In genomic region chr18:681985-682384, GRCh38 we compare ENCODE assay signal across 15 cellular contexts. TPM values are rescaled to one million over a fixed set of nuclear protein-coding genes. Genes with fewer than 3 reads are reported as not detected.
DNase-seq lines count a peak whose midpoint lies in the region; ATAC-seq, FAIRE-seq and TF ChIP-seq lines count a peak whose summit lies in the region.
"Had no signal": no experiment of that assay in that cellular context is flagged by ENCODE, and none has a peak within 500 bp of the region (broad histone marks: within the 10 kb centered on the region; RNA-seq: fewer than 3 reads in every experiment).

No MANE protein-coding gene starts in this region.

- CTCF ChIA-PET in GM12878 (lab: Yijun Ruan, JAX), result interaction anchor here (1.2 kb wide), 1 partner anchor 149 kb away, joined by 3 read pairs; no protein-coding TSS in a partner anchor

- TF ChIP-seq CTCF in GM12878 (IDR thresholded peaks at IDR 0.05 in 2 of 3, conservative IDR thresholded peaks at IDR 0.05 in 1 of 3; ENCODE audit: control insufficient read depth in 2 of 3, extremely low read depth in 1 of 3, insufficient read depth in 1 of 3, low read depth in 3 of 3, low read length in 3 of 3), result no peak

- H2AFZ ChIP-seq in GM12878 (ENCODE audit: control insufficient read depth, low read depth, low read length), result no peak overlapping the region
- H2AFZ ChIP-seq: neural progenitor cell had no signal

- peaks cover 23% of the 10 kb centered on the region for H3K4me1 Mint-ChIP-seq in activated CD4-positive, alpha-beta T cell treated with anti-CD3 and anti-CD28 coated beads, Interleukin-2, amount 10 ng/mL, durations not matched to agents 24 days and 14 days
- peaks cover 40% of the 10 kb centered on the region for H3K4me1 Mint-ChIP-seq in stimulated activated effector memory CD8-positive, alpha-beta T cell treated with anti-CD3 and anti-CD28 coated beads, Interleukin-12 subunit alpha, Interleukin-12 subunit beta, amount 100 ng/mL, for 72 hours

- H4K20me1 ChIP-seq in GM12878 (ENCODE audit: control insufficient read depth, insufficient read depth), result no peaks in the 10 kb centered on the region

- DNase-seq in activated naive CD4-positive, alpha-beta T cell treated with Interleukin-2 at 50 U/mL for 16 hours, result peak; percentile 28
- DNase-seq in activated naive CD4-positive, alpha-beta T cell (lab: John Stamatoyannopoulos, UW), result no peak
- peak; percentile 92 for DNase-seq in activated CD4-positive, alpha-beta T cell treated with anti-CD3 and anti-CD28 coated beads, Interleukin-2, amount 10 ng/mL, durations not matched to agents 24 days and 14 days
- DNase-seq in GM12878 (ENCODE audit: low read depth, low spot score) (no peak), kidney glomerular epithelial cell (lab: John Stamatoyannopoulos, UW) (no peak)
- DNase-seq in stimulated activated effector memory CD8-positive, alpha-beta T cell treated with anti-CD3 and anti-CD28 coated beads, Interleukin-12 subunit alpha, Interleukin-12 subunit beta, amount 100 ng/mL, for 72 hours (ENCODE audit: low spot score in 2 of 2), result peak; percentile 14 to 71
- DNase-seq: activated CD4-positive, CD25-positive, alpha-beta regulatory T cell; anterior cingulate cortex; cortex of kidney; DMS153; KBM-7; NCI-H187 treated with DMSO at 0.1 percent for 48 hours had no signal

- TF ChIP-seq POLR2A in GM12878 (IDR thresholded peaks at IDR 0.05; ENCODE audit: low read depth, low read length), result no peak

- SMC1A ChIA-PET in GM12878 (lab: Charles Lee; ENCODE audit: uncharacterized antibody, unreplicated experiment), result interaction anchor here (0.8 kb wide), 1 partner anchor 9 kb away, joined by 4 read pairs; no protein-coding TSS in a partner anchor

- no peak for TF ChIP-seq RAD21 in GM12878 (IDR thresholded peaks at IDR 0.05; ENCODE audit: insufficient read depth, low read depth, low read length)

- peaks cover 0 to 2% of the 10 kb centered on the region in 2 experiments; a peak in 2 of 4 replicates for H3K36me3 ChIP-seq in GM12878 (ENCODE audit: control insufficient read depth in 2 of 2, insufficient read depth in 2 of 2, low read length in 1 of 2)
- H3K36me3 ChIP-seq: neural progenitor cell had no signal

- no peaks in the 10 kb centered on the region for H3K79me2 ChIP-seq in GM12878 (ENCODE audit: control insufficient read depth, insufficient read depth, low read length)

- intact Hi-C loops in activated CD4-positive, alpha-beta T cell treated with anti-CD3 and anti-CD28 coated beads, Interleukin-2, amount 10 ng/mL, durations not matched to agents 24 days and 14 days (cut with micrococcal nuclease), result loop anchor here (2.0 kb wide), 2 partner anchors 23 to 29 kb away; no protein-coding TSS in a partner anchor
- intact Hi-C loops in GM12878 (cut with micrococcal nuclease; ENCODE audit: unreplicated experiment), result no loop called here

- H3K4me3 ChIP-seq in GM12878, result no peak overlapping the region
- H3K4me3 ChIP-seq: neural progenitor cell had no signal

- no peak for TF ChIP-seq EP300 in GM12878 (IDR thresholded peaks at IDR 0.05; ENCODE audit: borderline replicate concordance in 1 of 2, control insufficient read depth in 1 of 2, low read depth in 2 of 2, low read length in 2 of 2)

- peak overlapping the region; percentile 88 for H3K27ac Mint-ChIP-seq in activated CD4-positive, alpha-beta T cell treated with anti-CD3 and anti-CD28 coated beads, Interleukin-2, amount 10 ng/mL, durations not matched to agents 24 days and 14 days
- peak overlapping the region; percentile 93 for H3K27ac Mint-ChIP-seq in stimulated activated effector memory CD8-positive, alpha-beta T cell treated with anti-CD3 and anti-CD28 coated beads, Interleukin-12 subunit alpha, Interleukin-12 subunit beta, amount 100 ng/mL, for 72 hours

- POLR2A ChIA-PET in GM12878 (lab: Charles Lee), result no interaction called here

- H3K27me3 ChIP-seq in GM12878 (replicated peaks in 1 of 2; ENCODE audit: control insufficient read depth in 2 of 2, insufficient read depth in 2 of 2, low read length in 1 of 2), result no peaks in the 10 kb centered on the region

- peak overlapping the region; percentile 55 for H3K4me3 Mint-ChIP-seq in activated CD4-positive, alpha-beta T cell treated with anti-CD3 and anti-CD28 coated beads, Interleukin-2, amount 10 ng/mL, durations not matched to agents 24 days and 14 days
- H3K4me3 Mint-ChIP-seq in stimulated activated effector memory CD8-positive, alpha-beta T cell treated with anti-CD3 and anti-CD28 coated beads, Interleukin-12 subunit alpha, Interleukin-12 subunit beta, amount 100 ng/mL, for 72 hours, result peak overlapping the region; percentile 25
- H3K4me3 Mint-ChIP-seq: neural progenitor cell had no signal

- RAD21 ChIA-PET in GM12878 (lab: Charles Lee; ENCODE audit: unreplicated experiment), result no interaction called here

- no peaks in the 10 kb centered on the region for H3K9me3 ChIP-seq in GM12878 (replicated peaks; ENCODE audit: control insufficient read depth, insufficient read depth, low read length)

- peaks cover 69% of the 10 kb centered on the region for H3K36me3 Mint-ChIP-seq in activated CD4-positive, alpha-beta T cell treated with anti-CD3 and anti-CD28 coated beads, Interleukin-2, amount 10 ng/mL, durations not matched to agents 24 days and 14 days (ENCODE audit: low read depth)
- H3K36me3 Mint-ChIP-seq in stimulated activated effector memory CD8-positive, alpha-beta T cell treated with anti-CD3 and anti-CD28 coated beads, Interleukin-12 subunit alpha, Interleukin-12 subunit beta, amount 100 ng/mL, for 72 hours, result peaks cover 99% of the 10 kb centered on the region

- ATAC-seq in GM12878 (peak; percentile 70), HG02642 (IDR thresholded peaks at IDR 0.05; ENCODE audit: poor library complexity, unreplicated experiment) (no peak), GM19463 (IDR thresholded peaks at IDR 0.05; ENCODE audit: unreplicated experiment) (no peak)
- ATAC-seq in stimulated activated effector memory CD8-positive, alpha-beta T cell treated with anti-CD3 and anti-CD28 coated beads, Interleukin-12 subunit alpha, Interleukin-12 subunit beta, amount 100 ng/mL, for 72 hours, result peak; percentile 98

- no peaks in the 10 kb centered on the region for H3K27me3 Mint-ChIP-seq in activated CD4-positive, alpha-beta T cell treated with anti-CD3 and anti-CD28 coated beads, Interleukin-2, amount 10 ng/mL, durations not matched to agents 24 days and 14 days

- in situ Hi-C loops in GM12878 (cut with MboI), result no loop called here

- WGBS in GM12878 (ENCODE audit: insufficient coverage, insufficient replicate concordance, low lambda C conversion rate, missing lambda C conversion rate), result 43% methylated on average over 5 of the region's 5 CpGs

- no peak overlapping the region for H3K27ac ChIP-seq in GM12878 (ENCODE audit: control insufficient read depth, insufficient read depth)
- H3K27ac ChIP-seq: neural progenitor cell had no signal

- H3K4me1 ChIP-seq in GM12878 (ENCODE audit: control insufficient read depth, insufficient read depth, low read length), result no peaks in the 10 kb centered on the region

- BruUV-seq in GM12878 (replicated peaks; lab: Mats Ljungman, UMichigan), result no TSS peak

- H3K4me2 ChIP-seq in GM12878 (ENCODE audit: control insufficient read depth, insufficient read depth), result no peak overlapping the region
- H3K4me2 ChIP-seq: neural progenitor cell had no signal

- no peak for FAIRE-seq in GM12878 (lab: Jason Lieb, UNC)

- no peak overlapping the region for H3K9ac ChIP-seq in GM12878 (ENCODE audit: control insufficient read depth, insufficient read depth, low read length)
- H3K9ac ChIP-seq: neural progenitor cell had no signal

- no peaks in the 10 kb centered on the region for H3K9me3 Mint-ChIP-seq in activated CD4-positive, alpha-beta T cell treated with anti-CD3 and anti-CD28 coated beads, Interleukin-2, amount 10 ng/mL, durations not matched to agents 24 days and 14 days
- no peaks in the 10 kb centered on the region for H3K9me3 Mint-ChIP-seq in stimulated activated effector memory CD8-positive, alpha-beta T cell treated with anti-CD3 and anti-CD28 coated beads, Interleukin-12 subunit alpha, Interleukin-12 subunit beta, amount 100 ng/mL, for 72 hours
- H3K9me3 Mint-ChIP-seq: neural progenitor cell had no signal

RNA-seq across cellular contexts. Expression of gene TYMS, which starts 24.5 kb away (rescaled TPM):
- total RNA-seq in activated CD4-positive, alpha-beta T cell treated with anti-CD3 and anti-CD28 coated beads, Interleukin-2, amount 10 ng/mL, durations not matched to agents 24 days and 14 days, result 269 and 276 TPM in 2 replicates
- total RNA-seq in GM12878 (2013; cell fraction: nucleolus; rRNA removed), result 16.5 and 22.8 TPM in 2 replicates
- total RNA-seq in GM12878 (2014; rRNA removed) (65.8 and 74.4 TPM in 2 replicates), GM12878 (2014; rRNA removed; fragmentation: Illumina TruSeq; extraction: Trizol) (34.8 and 38.6 TPM in 2 replicates), GM12878 (2021) (219 and 224 TPM in 2 replicates)
- 146 TPM for polyA plus RNA-seq in GM12878 (2011; ENCODE audit: low read depth)
- polyA plus RNA-seq in GM12878 (2011; rRNA removed) (221 and 263 TPM in 2 replicates), GM12878 (2014; fragmentation: Illumina TruSeq; extraction: Trizol) (250 and 297 TPM in 2 replicates), GM12878 (2014; fragmentation: Nextera tagmentation; extraction: Ambion mirVana) (100 to 1,000 TPM; 157 to 197 TPM), GM12878 (2014; rRNA removed) (200 and 218 TPM in 2 replicates), GM12878 (2016; fragmentation: Nextera tagmentation; extraction: Ambion mirVana) (100 to 1,000 TPM; 516 to 524 TPM)
- 355 and 416 TPM in 2 replicates for polyA plus RNA-seq in GM12878 (2011; cell fraction: cytosol; rRNA removed)
- polyA plus RNA-seq in GM12878 (2011; cell fraction: nucleus; rRNA removed), result 161 and 172 TPM in 2 replicates
- 162 and 194 TPM in 2 replicates for polyA plus RNA-seq in GM12878 (2012)
- polyA minus RNA-seq in GM12878 (2011; rRNA and poly(A)+ RNA removed), result 294 and 415 TPM in 2 replicates
- polyA minus RNA-seq in GM12878 (2011; cell fraction: cytosol; rRNA and poly(A)+ RNA removed), result 127 and 151 TPM in 2 replicates
- 39.3 and 69.0 TPM in 2 replicates for polyA minus RNA-seq in GM12878 (2011; cell fraction: nucleus; rRNA and poly(A)+ RNA removed)

RNA-seq across cellular contexts. Expression of gene ENOSF1, which starts 30.4 kb away (rescaled TPM):
- 85.2 and 91.8 TPM in 2 replicates for total RNA-seq in activated CD4-positive, alpha-beta T cell treated with anti-CD3 and anti-CD28 coated beads, Interleukin-2, amount 10 ng/mL, durations not matched to agents 24 days and 14 days
- total RNA-seq in GM12878 (2013; cell fraction: nucleolus; rRNA removed), result 0.86 and 0.88 TPM in 2 replicates
- total RNA-seq in GM12878 (2014; rRNA removed), result 26.3 and 28.9 TPM in 2 replicates
- total RNA-seq in GM12878 (2014; rRNA removed; fragmentation: Illumina TruSeq; extraction: Trizol), result 23.5 and 26.2 TPM in 2 replicates
- total RNA-seq in GM12878 (2021), result 40.0 and 43.3 TPM in 2 replicates
- polyA plus RNA-seq in GM12878 (2011; ENCODE audit: low read depth), result 21.1 TPM
- 27.6 and 30.7 TPM in 2 replicates for polyA plus RNA-seq in GM12878 (2011; rRNA removed)
- polyA plus RNA-seq in GM12878 (2011; cell fraction: cytosol; rRNA removed), result 23.2 and 23.7 TPM in 2 replicates
- 113 and 114 TPM in 2 replicates for polyA plus RNA-seq in GM12878 (2011; cell fraction: nucleus; rRNA removed)
- polyA plus RNA-seq in GM12878 (2012), result 25.9 and 32.1 TPM in 2 replicates
- 40.0 and 43.5 TPM in 2 replicates for polyA plus RNA-seq in GM12878 (2014; fragmentation: Illumina TruSeq; extraction: Trizol)
- 10 to 100 TPM; 12.5 to 13.3 TPM for polyA plus RNA-seq in GM12878 (2014; fragmentation: Nextera tagmentation; extraction: Ambion mirVana)
- 30.4 and 31.3 TPM in 2 replicates for polyA plus RNA-seq in GM12878 (2014; rRNA removed)
- 10 to 100 TPM; 41.6 to 42.3 TPM for polyA plus RNA-seq in GM12878 (2016; fragmentation: Nextera tagmentation; extraction: Ambion mirVana)
- polyA minus RNA-seq in GM12878 (2011; rRNA and poly(A)+ RNA removed), result 38.4 and 54.2 TPM in 2 replicates
- polyA minus RNA-seq in GM12878 (2011; cell fraction: cytosol; rRNA and poly(A)+ RNA removed), result 16.7 and 19.4 TPM in 2 replicates
- 41.5 and 64.3 TPM in 2 replicates for polyA minus RNA-seq in GM12878 (2011; cell fraction: nucleus; rRNA and poly(A)+ RNA removed)

Comparison
In these comparisons a context has a peak if more than half of its experiments do, and no peak if none do; other contexts are left out.
1. DNase-seq: peak in activated naive CD4-positive, alpha-beta T cell treated with Interleukin-2 at 50 U/mL for 16 hours (single experiment), activated CD4-positive, alpha-beta T cell treated with anti-CD3 and anti-CD28 coated beads, Interleukin-2, amount 10 ng/mL, durations not matched to agents 24 days and 14 days (single experiment) and stimulated activated effector memory CD8-positive, alpha-beta T cell treated with anti-CD3 and anti-CD28 coated beads, Interleukin-12 subunit alpha, Interleukin-12 subunit beta, amount 100 ng/mL, for 72 hours (2 of 2); none in activated naive CD4-positive, alpha-beta T cell (0 of 4), GM12878 (single experiment) and kidney glomerular epithelial cell (single experiment).
2. ATAC-seq: peak in GM12878 (single experiment) and stimulated activated effector memory CD8-positive, alpha-beta T cell treated with anti-CD3 and anti-CD28 coated beads, Interleukin-12 subunit alpha, Interleukin-12 subunit beta, amount 100 ng/mL, for 72 hours (single experiment); none in HG02642 (single experiment) and GM19463 (single experiment).